Comparison of ENCODE assay signal across 13 cellular contexts in genomic region chr14:30389134-30389900, GRCh38.
DNase-seq lines count a peak whose midpoint lies in the region; ATAC-seq, FAIRE-seq and TF ChIP-seq lines count a peak whose summit lies in the region.
"Had no signal": no experiment of that assay in that cellular context is flagged by ENCODE, and none has a peak within 500 bp of the region (broad histone marks: within the 10 kb centered on the region; RNA-seq: fewer than 3 reads in every experiment).

No MANE protein-coding gene starts in this region.

- H3K27me3 ChIP-seq in body of pancreas (no peaks in the 10 kb centered on the region), PC-9 (ENCODE audit: insufficient read depth, low read depth) (no peaks in the 10 kb centered on the region)
- H3K27me3 ChIP-seq: esophagus squamous epithelium, left lung had no signal

- peak; percentile 5 for FAIRE-seq in urothelium cell line (lab: Jason Lieb, UNC)

- H3K4me3 ChIP-seq in body of pancreas (no peak overlapping the region), PC-9 (no peak overlapping the region)
- H3K4me3 ChIP-seq: esophagus squamous epithelium, left lung had no signal

- no peak for TF ChIP-seq POLR2A in body of pancreas (IDR thresholded peaks at IDR 0.05)

- peak; percentile 92 for ATAC-seq in body of pancreas
- ATAC-seq: left lung had no signal

- no peak overlapping the region for H3K4me3 Mint-ChIP-seq in activated CD4-positive, alpha-beta memory T cell treated with anti-CD3 and anti-CD28 coated beads for 36 hours
- no peak overlapping the region for H3K4me3 Mint-ChIP-seq in activated CD4-positive, alpha-beta memory T cell treated with anti-CD3 and anti-CD28 coated beads, Interleukin-2, amount 10 ng/mL, durations not matched to agents 7 days and 5 days
- H3K4me3 Mint-ChIP-seq: type B pancreatic cell had no signal

- no peak overlapping the region for H2AFZ ChIP-seq in PC-9

- POLR2A ChIA-PET in activated CD4-positive, alpha-beta memory T cell treated with anti-CD3 and anti-CD28 coated beads for 36 hours (lab: Charles Lee): no interaction called here
- POLR2A ChIA-PET in activated CD4-positive, alpha-beta memory T cell treated with anti-CD3 and anti-CD28 coated beads, Interleukin-2, amount 10 ng/mL, durations not matched to agents 7 days and 5 days (lab: Charles Lee): no interaction called here
- POLR2A ChIA-PET in PC-9 (lab: Charles Lee; ENCODE audit: unreplicated experiment): no interaction called here

- H3K79me2 ChIP-seq in PC-9 (ENCODE audit: low read depth): no peaks in the 10 kb centered on the region

- no peaks in the 10 kb centered on the region for H4K20me1 ChIP-seq in PC-9 (ENCODE audit: insufficient read depth)

- no TSS peak for BruUV-seq in PC-9 (replicated peaks; lab: Mats Ljungman, UMichigan)

- H3K4me2 ChIP-seq in PC-9: no peak overlapping the region

- H3K9me2 ChIP-seq in PC-9 (ENCODE audit: insufficient read depth): no peaks in the 10 kb centered on the region

- H3K27me3 Mint-ChIP-seq in activated CD4-positive, alpha-beta memory T cell treated with anti-CD3 and anti-CD28 coated beads for 36 hours: peaks cover 5% of the 10 kb centered on the region
- peaks cover 4% of the 10 kb centered on the region for H3K27me3 Mint-ChIP-seq in activated CD4-positive, alpha-beta memory T cell treated with anti-CD3 and anti-CD28 coated beads, Interleukin-2, amount 10 ng/mL, durations not matched to agents 7 days and 5 days
- H3K27me3 Mint-ChIP-seq: type B pancreatic cell had no signal

- H3K27ac ChIP-seq in body of pancreas (peak overlapping the region; percentile 17 to 35 (median 30)), PC-9 (no peak overlapping the region)
- H3K27ac ChIP-seq: esophagus squamous epithelium, left lung had no signal

- H3K9me3 ChIP-seq in body of pancreas: no peaks in the 10 kb centered on the region
- H3K9me3 ChIP-seq in PC-9 (ENCODE audit: insufficient read depth, low read depth): no peaks in the 10 kb centered on the region
- H3K9me3 ChIP-seq: esophagus squamous epithelium, left lung had no signal

- CTCF ChIA-PET in activated CD4-positive, alpha-beta memory T cell treated with anti-CD3 and anti-CD28 coated beads for 36 hours (lab: Charles Lee): no interaction called here
- CTCF ChIA-PET in activated CD4-positive, alpha-beta memory T cell treated with anti-CD3 and anti-CD28 coated beads, Interleukin-2, amount 10 ng/mL, durations not matched to agents 7 days and 5 days (lab: Charles Lee): no interaction called here
- CTCF ChIA-PET in PC-9 (lab: Charles Lee): no interaction called here

- no peaks in the 10 kb centered on the region for H3K36me3 Mint-ChIP-seq in activated CD4-positive, alpha-beta memory T cell treated with anti-CD3 and anti-CD28 coated beads for 36 hours
- no peaks in the 10 kb centered on the region for H3K36me3 Mint-ChIP-seq in activated CD4-positive, alpha-beta memory T cell treated with anti-CD3 and anti-CD28 coated beads, Interleukin-2, amount 10 ng/mL, durations not matched to agents 7 days and 5 days (ENCODE audit: low read depth)
- H3K36me3 Mint-ChIP-seq: type B pancreatic cell had no signal

- no peaks in the 10 kb centered on the region for H3F3A ChIP-seq in PC-9 (ENCODE audit: insufficient read depth, low read depth)

- TF ChIP-seq CTCF in body of pancreas (IDR thresholded peaks at IDR 0.05) (no peak), PC-9 (conservative IDR thresholded peaks at IDR 0.05) (no peak)

- H3K4me1 ChIP-seq in body of pancreas: peaks cover 24% of the 10 kb centered on the region
- no peaks in the 10 kb centered on the region for H3K4me1 ChIP-seq in PC-9 (replicated peaks; ENCODE audit: insufficient read depth)
- H3K4me1 ChIP-seq: left lung had no signal

- H3K9me3 Mint-ChIP-seq in activated CD4-positive, alpha-beta memory T cell treated with anti-CD3 and anti-CD28 coated beads for 36 hours: no peaks in the 10 kb centered on the region
- H3K9me3 Mint-ChIP-seq in activated CD4-positive, alpha-beta memory T cell treated with anti-CD3 and anti-CD28 coated beads, Interleukin-2, amount 10 ng/mL, durations not matched to agents 7 days and 5 days: no peaks in the 10 kb centered on the region
- H3K9me3 Mint-ChIP-seq: type B pancreatic cell had no signal

- WGBS in body of pancreas, 2 donors: 17 to 30% methylated on average over 6 of the region's 6 CpGs

- DNase-seq in activated CD4-positive, alpha-beta memory T cell treated with anti-CD3 and anti-CD28 coated beads for 36 hours: peak; percentile 11
- DNase-seq in activated CD4-positive, alpha-beta memory T cell treated with anti-CD3 and anti-CD28 coated beads, Interleukin-2, amount 10 ng/mL, durations not matched to agents 7 days and 5 days: no peak
- DNase-seq in body of pancreas: peak; percentile 71 to 84 (median 82)
- DNase-seq in iris pigment epithelial cell (ENCODE audit: low read depth): peak; percentile 1
- DNase-seq in urothelium cell line (ENCODE audit: low spot score): peak; percentile 44
- DNase-seq in activated effector memory CD4-positive, alpha-beta T cell treated with anti-CD3 and anti-CD28 coated beads, Interleukin-2, amount 50 U/mL, for 16 hours: no peak
- DNase-seq in PC-9: no peak
- no peak for DNase-seq in DMS153 treated with DMSO at 0.1 percent for 48 hours (lab: John Stamatoyannopoulos, UW; ENCODE audit: unreplicated experiment)
- DNase-seq: esophagus squamous epithelium, KBM-7, left lung, NCI-H510A had no signal

- no peak overlapping the region for H3K27ac Mint-ChIP-seq in activated CD4-positive, alpha-beta memory T cell treated with anti-CD3 and anti-CD28 coated beads for 36 hours
- H3K27ac Mint-ChIP-seq in activated CD4-positive, alpha-beta memory T cell treated with anti-CD3 and anti-CD28 coated beads, Interleukin-2, amount 10 ng/mL, durations not matched to agents 7 days and 5 days: no peak overlapping the region
- H3K27ac Mint-ChIP-seq: type B pancreatic cell had no signal

- intact Hi-C loops in activated CD4-positive, alpha-beta memory T cell treated with anti-CD3 and anti-CD28 coated beads for 36 hours (cut with micrococcal nuclease): no loop called here
- intact Hi-C loops in body of pancreas (cut with DNase I) (no loop called here), PC-9 (cut with micrococcal nuclease; ENCODE audit: unreplicated experiment) (no loop called here)

- no peaks in the 10 kb centered on the region for H3K36me3 ChIP-seq in body of pancreas (replicated peaks in 1 of 2; ENCODE audit: insufficient read depth in 1 of 2, low read depth in 2 of 2)
- no peaks in the 10 kb centered on the region for H3K36me3 ChIP-seq in PC-9 (ENCODE audit: low read depth)
- H3K36me3 ChIP-seq: esophagus squamous epithelium, left lung had no signal

- H3K4me1 Mint-ChIP-seq in activated CD4-positive, alpha-beta memory T cell treated with anti-CD3 and anti-CD28 coated beads for 36 hours (ENCODE audit: low read depth): peaks cover 2% of the 10 kb centered on the region
- no peaks in the 10 kb centered on the region for H3K4me1 Mint-ChIP-seq in activated CD4-positive, alpha-beta memory T cell treated with anti-CD3 and anti-CD28 coated beads, Interleukin-2, amount 10 ng/mL, durations not matched to agents 7 days and 5 days

Comparison
In these comparisons a context has a peak if more than half of its experiments do, and no peak if none do; other contexts are left out.
1. DNase-seq: peak in activated CD4-positive, alpha-beta memory T cell treated with anti-CD3 and anti-CD28 coated beads for 36 hours (single experiment), body of pancreas (4 of 4), iris pigment epithelial cell (single experiment) and urothelium cell line (single experiment); none in activated CD4-positive, alpha-beta memory T cell treated with anti-CD3 and anti-CD28 coated beads, Interleukin-2, amount 10 ng/mL, durations not matched to agents 7 days and 5 days (single experiment), activated effector memory CD4-positive, alpha-beta T cell treated with anti-CD3 and anti-CD28 coated beads, Interleukin-2, amount 50 U/mL, for 16 hours (single experiment), PC-9 (0 of 2) and DMS153 treated with DMSO at 0.1 percent for 48 hours (single experiment).